ENCODE assay signal across 1 cellular context in the genomic region with DNA sequence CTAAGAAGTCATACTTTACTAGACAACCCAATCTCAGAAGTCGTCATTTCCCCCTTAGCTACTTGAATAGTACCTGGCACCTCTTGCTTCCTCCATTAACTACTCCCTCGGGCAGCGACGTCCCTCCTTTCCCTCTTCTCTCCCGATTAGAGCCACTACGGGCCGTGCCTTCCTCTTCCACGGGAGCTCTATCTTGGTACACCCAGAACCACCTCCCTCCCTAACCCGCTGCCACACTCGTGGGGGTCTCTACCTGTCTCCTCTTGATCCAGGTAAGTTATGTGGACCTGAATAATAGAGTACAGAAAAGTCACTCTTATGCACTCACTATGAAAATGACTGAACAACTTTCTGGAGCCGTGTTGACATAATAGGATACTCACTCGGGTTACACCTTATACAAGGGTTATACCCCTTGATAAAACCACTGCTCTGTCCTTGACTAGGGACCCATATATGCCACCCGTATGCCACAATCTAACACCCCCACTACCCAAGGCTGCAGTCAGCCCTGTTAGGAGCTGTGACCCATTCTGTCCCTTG.
A peak's percentile ranks its signal among the peaks of the same experiment; 100 is the strongest.
TF ChIP-seq lines count a peak whose summit lies in the region.

No MANE protein-coding gene starts in this region.

TF ChIP-seq in K562, 482 proteins besides CTCF, POLR2A, EP300 and RAD21 (continued from another document):
- TF ChIP-seq ETS1 (conservative IDR thresholded peaks at IDR 0.05; ENCODE audit: control insufficient read depth, low read depth, low read length) (no peak), GATAD2B (IDR thresholded peaks at IDR 0.05; ENCODE audit: borderline replicate concordance) (no peak), LCOR (CRISPR knock-in tag; IDR thresholded peaks at IDR 0.05) (0 out of 2 replicates have a peak, but pooled peaks have one; percentile 3)
